In the genomic region with DNA sequence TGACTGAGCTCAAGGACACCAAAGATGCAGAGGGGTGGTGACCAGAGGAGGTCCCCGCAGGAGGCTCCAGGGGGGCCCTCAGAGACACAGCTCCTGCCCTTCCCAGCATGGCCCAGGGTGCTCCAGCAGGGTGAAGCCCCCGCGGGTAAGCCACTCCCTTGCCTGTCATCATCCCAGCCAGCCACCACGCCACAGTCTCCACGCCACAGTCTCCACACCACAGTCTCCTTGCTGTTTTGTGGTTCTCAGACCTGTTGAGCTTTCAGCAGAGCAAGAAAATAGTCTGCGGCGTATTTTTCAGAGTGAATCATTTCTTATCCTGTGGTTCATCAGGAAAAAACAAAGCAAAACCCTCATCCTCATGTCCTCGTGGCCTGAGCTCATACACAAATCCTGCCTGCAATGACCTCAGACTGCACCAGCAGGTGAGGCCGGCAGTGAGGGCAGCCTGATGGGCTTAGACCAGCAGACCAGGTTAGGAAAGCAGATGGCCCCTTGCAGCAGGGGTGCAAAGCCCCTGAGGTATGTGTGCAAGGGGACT, we compare ENCODE assay signal across 13 cellular contexts. TPM values are rescaled to one million over a fixed set of nuclear protein-coding genes. Genes with fewer than 3 reads are reported as not detected.
DNase-seq lines count a peak whose midpoint lies in the region; ATAC-seq, FAIRE-seq and TF ChIP-seq lines count a peak whose summit lies in the region.
"Had no signal": no experiment of that assay in that cellular context is flagged by ENCODE, and none has a peak within 500 bp of the region (broad histone marks: within the 10 kb centered on the region; RNA-seq: fewer than 3 reads in every experiment).

No MANE protein-coding gene starts in this region.

- no peaks in the 10 kb centered on the region for H3K79me2 ChIP-seq in H1 (ENCODE audit: control insufficient read depth in 1 of 2, insufficient read depth in 2 of 2, low read length in 2 of 2)

- no peaks in the 10 kb centered on the region for H3K9me3 Mint-ChIP-seq in activated T-cell treated with anti-CD3 and anti-CD28 coated beads, Interleukin-2, amount 50 U/mL, for 24 hours
- H3K9me3 Mint-ChIP-seq: neural progenitor cell had no signal

- no peak overlapping the region for H2AK5ac ChIP-seq in H1 (ENCODE audit: low read depth, low read length)

- no peaks in the 10 kb centered on the region for H3K23me2 ChIP-seq in H1 (ENCODE audit: low read depth, low read length)

- CTCF ChIA-PET in H1 (lab: Charles Lee; ENCODE audit: partially characterized antibody): interaction anchor here (0.6 to 1.5 kb wide), 8 partner anchors 8 to 98 kb away, joined by 3 to 4 read pairs (median 4); no protein-coding TSS in a partner anchor

- ATAC-seq in T-helper 17 cell: peak; percentile 64
- ATAC-seq in HG02678 (IDR thresholded peaks at IDR 0.05; ENCODE audit: unreplicated experiment): no peak
- no peak for ATAC-seq in HG03342 (IDR thresholded peaks at IDR 0.05; ENCODE audit: unreplicated experiment)

- no peak overlapping the region for H3K18ac ChIP-seq in H1 (ENCODE audit: extremely low read depth, low read length)

- H2AFZ ChIP-seq in H1 (ENCODE audit: low read length): no peak overlapping the region
- H2AFZ ChIP-seq: neural progenitor cell had no signal

- no peak for FAIRE-seq in H1 (lab: Jason Lieb, UNC)

- H3K23ac ChIP-seq in H1 (ENCODE audit: insufficient read length): no peak overlapping the region

- H3K9me3 ChIP-seq in T-helper 17 cell (ENCODE audit: control insufficient read depth, low read length, poor library complexity, severe bottlenecking) (no peaks in the 10 kb centered on the region), H1 (ENCODE audit: insufficient read depth in 2 of 2, low read depth in 1 of 2, low read length in 1 of 2) (no peaks in the 10 kb centered on the region)
- H3K9me3 ChIP-seq: ascending aorta had no signal

- H3K4ac ChIP-seq in H1 (replicated peaks; ENCODE audit: insufficient read length, low read depth, low read length): no peak overlapping the region

- H2BK12ac ChIP-seq in H1 (ENCODE audit: low read depth, low read length): no peak overlapping the region

- H3K4me3 ChIP-seq in H1 (ENCODE audit: extremely low read depth in 1 of 4, insufficient read depth in 2 of 4, low read depth in 3 of 4, low read length in 4 of 4): no peak overlapping the region
- H3K4me3 ChIP-seq: ascending aorta, neural progenitor cell had no signal

- no peak overlapping the region for H4K5ac ChIP-seq in H1 (ENCODE audit: insufficient read length, low read depth, low read length)

- H2BK5ac ChIP-seq in H1 (ENCODE audit: low read depth, low read length): no peak overlapping the region

- peak overlapping the region; percentile 2; the same call in 1 of the 2 replicates for H4K8ac ChIP-seq in H1 (ENCODE audit: extremely low read depth, insufficient read depth, low read length)

- H3K36me3 Mint-ChIP-seq in T-helper 17 cell (ENCODE audit: low read depth): no peaks in the 10 kb centered on the region
- no peaks in the 10 kb centered on the region for H3K36me3 Mint-ChIP-seq in activated T-cell treated with anti-CD3 and anti-CD28 coated beads, Interleukin-2, amount 50 U/mL, for 24 hours (ENCODE audit: low read depth)
- H3K36me3 Mint-ChIP-seq: neural progenitor cell had no signal

- H3K9ac ChIP-seq in H1 (replicated peaks in 1 of 4; ENCODE audit: extremely low read depth in 1 of 4, low read depth in 3 of 4, low read length in 3 of 4): no peak overlapping the region
- H3K9ac ChIP-seq: neural progenitor cell had no signal

- no peak for TF ChIP-seq EP300 in H1 (IDR thresholded peaks at IDR 0.05; ENCODE audit: borderline replicate concordance in 1 of 2, low read depth in 2 of 2, low read length in 2 of 2)

- peak overlapping the region; percentile 94 for H3K27ac Mint-ChIP-seq in T-helper 17 cell
- peak overlapping the region; percentile 55 for H3K27ac Mint-ChIP-seq in activated T-cell treated with anti-CD3 and anti-CD28 coated beads, Interleukin-2, amount 50 U/mL, for 24 hours
- H3K27ac Mint-ChIP-seq: neural progenitor cell had no signal

- no peaks in the 10 kb centered on the region for H3K4me1 ChIP-seq in H1 (replicated peaks in 1 of 4; ENCODE audit: control insufficient read depth in 3 of 4, insufficient read depth in 4 of 4, low read length in 3 of 4)
- H3K4me1 ChIP-seq: ascending aorta, neural progenitor cell had no signal

- H3K4me1 Mint-ChIP-seq in T-helper 17 cell: peaks cover 46% of the 10 kb centered on the region
- H3K4me1 Mint-ChIP-seq in activated T-cell treated with anti-CD3 and anti-CD28 coated beads, Interleukin-2, amount 50 U/mL, for 24 hours (ENCODE audit: low read depth): peaks cover 68% of the 10 kb centered on the region

- no peak overlapping the region for H2BK120ac ChIP-seq in H1 (replicated peaks; ENCODE audit: low read depth, low read length)

- no peak overlapping the region for H3K14ac ChIP-seq in H1 (ENCODE audit: insufficient read length)

- no peaks in the 10 kb centered on the region for H3K79me1 ChIP-seq in H1 (ENCODE audit: low read depth, low read length)

- TF ChIP-seq RAD21 in H1 (IDR thresholded peaks at IDR 0.05 in 1 of 2, conservative IDR thresholded peaks at IDR 0.05 in 1 of 2; ENCODE audit: low read depth in 2 of 2, low read length in 2 of 2): no peak

- no peak overlapping the region for H3K4me2 ChIP-seq in H1 (ENCODE audit: insufficient read depth in 1 of 2, low read depth in 2 of 2, low read length in 2 of 2)
- H3K4me2 ChIP-seq: neural progenitor cell had no signal

- peak in 2 of 3 donors; percentile 41 to 45 for DNase-seq in T-helper 17 cell
- DNase-seq in activated T-cell treated with anti-CD3 and anti-CD28 coated beads, Interleukin-2, amount 50 U/mL, for 24 hours: peak; percentile 59
- DNase-seq in H1 (ENCODE audit: low read depth in 1 of 2, low spot score in 2 of 2): no peak
- peak; percentile 34 to 36 for DNase-seq in stimulated activated CD8-positive, alpha-beta memory T cell treated with anti-CD3 and anti-CD28 coated beads, Interleukin-4, amount 100 ng/mL, for 1 hour (ENCODE audit: low read depth in 2 of 2, low spot score in 1 of 2)
- no peak for DNase-seq in middle frontal gyrus (ENCODE audit: extremely low spot score, low spot score)
- no peak for DNase-seq in RKO (ENCODE audit: low spot score)
- DNase-seq: hippocampal formation, NCI-H1436 treated with DMSO at 0.1 percent for 48 hours, substantia nigra had no signal

- POLR2A ChIA-PET in H1 (lab: Charles Lee; ENCODE audit: partially characterized antibody): interaction anchor here (0.5 kb wide), 1 partner anchor 9 kb away, joined by 3 read pairs; no protein-coding TSS in a partner anchor

- H3K36me3 ChIP-seq in H1 (ENCODE audit: control insufficient read depth in 2 of 4, insufficient read depth in 4 of 4, low read length in 3 of 4): no peaks in the 10 kb centered on the region
- H3K36me3 ChIP-seq: ascending aorta, neural progenitor cell had no signal

- H3K4me3 Mint-ChIP-seq in T-helper 17 cell: peak overlapping the region; percentile 36
- no peak overlapping the region for H3K4me3 Mint-ChIP-seq in activated T-cell treated with anti-CD3 and anti-CD28 coated beads, Interleukin-2, amount 50 U/mL, for 24 hours
- H3K4me3 Mint-ChIP-seq: neural progenitor cell had no signal

- H4K20me1 ChIP-seq in H1 (replicated peaks in 1 of 2; ENCODE audit: control insufficient read depth in 1 of 2, insufficient read depth in 2 of 2, low read length in 2 of 2): no peaks in the 10 kb centered on the region

- H3K27me3 ChIP-seq in H1 (replicated peaks in 1 of 4; ENCODE audit: control insufficient read depth in 3 of 4, extremely low read depth in 1 of 4, insufficient read depth in 3 of 4, low read length in 3 of 4): peaks cover 0 to 3% (median 1%) of the 10 kb centered on the region in 4 experiments; a peak in 1 of 7 replicates
- H3K27me3 ChIP-seq: ascending aorta, neural progenitor cell had no signal

- no peaks in the 10 kb centered on the region for H3K27me3 Mint-ChIP-seq in T-helper 17 cell
- no peaks in the 10 kb centered on the region for H3K27me3 Mint-ChIP-seq in activated T-cell treated with anti-CD3 and anti-CD28 coated beads, Interleukin-2, amount 50 U/mL, for 24 hours

- WGBS in H1 (ENCODE audit: extremely low coverage in 1 of 2, insufficient coverage in 1 of 2, insufficient read length in 1 of 2, insufficient replicate concordance in 2 of 2, low coverage in 1 of 2, low lambda C conversion rate in 2 of 2, missing lambda C conversion rate in 1 of 2), 2 experiments: 88% methylated on average over 9 of the region's 9 CpGs; no CpG with 5 or more reads in 1 of the 2 experiments

- TF ChIP-seq POLR2A in H1 (IDR thresholded peaks at IDR 0.05; ENCODE audit: control extremely low read depth in 1 of 2, low read depth in 2 of 2, low read length in 2 of 2): no peak

- H2BK15ac ChIP-seq in H1 (ENCODE audit: low read length): no peak overlapping the region

- H4K91ac ChIP-seq in H1 (replicated peaks; ENCODE audit: insufficient read length, low read length): no peak overlapping the region

- H3K27ac ChIP-seq in H1 (ENCODE audit: low read depth, low read length): no peak overlapping the region
- H3K27ac ChIP-seq: ascending aorta, neural progenitor cell had no signal

- H3K56ac ChIP-seq in H1 (replicated peaks; ENCODE audit: insufficient read length, low read depth, low read length): no peak overlapping the region

- H2BK20ac ChIP-seq in H1 (ENCODE audit: low read length): no peak overlapping the region

- no peak for TF ChIP-seq CTCF in H1 (IDR thresholded peaks at IDR 0.05; ENCODE audit: control extremely low read depth in 1 of 3, insufficient read depth in 1 of 3, low read depth in 1 of 3, low read length in 3 of 3)

TF ChIP-seq in H1, 55 proteins besides CTCF, POLR2A, EP300 and RAD21 (continues in another document):
- no peak for TF ChIP-seq BRCA1 (IDR thresholded peaks at IDR 0.05; ENCODE audit: low read depth, low read length)
- TF ChIP-seq NANOG (IDR thresholded peaks at IDR 0.05; ENCODE audit: insufficient read depth, low read depth, low read length, poor library complexity, severe bottlenecking): no peak
- TF ChIP-seq KDM5A (IDR thresholded peaks at IDR 0.05; ENCODE audit: low read length): no peak
- TF ChIP-seq SP4 (IDR thresholded peaks at IDR 0.05; ENCODE audit: low read length): no peak
- no peak for TF ChIP-seq CBX5 (IDR thresholded peaks at IDR 0.05; ENCODE audit: low read depth, low read length)
- TF ChIP-seq MAFK (IDR thresholded peaks at IDR 0.05; ENCODE audit: low read depth, low read length): no peak

RNA-seq across cellular contexts. Expression of gene ABCG1, which starts 25.7 kb away (rescaled TPM):
- 10 to 100 TPM; 43.4 to 75.0 TPM for total RNA-seq in T-helper 17 cell
- total RNA-seq in H1 (2021; fragmentation: NEBNext Ultra II Directional; extraction: Animal tissue kit (Norgen Biotek cat#: 25700)): 4.0 TPM in 2 replicates
- polyA plus RNA-seq in H1 (2011; rRNA removed): 2.1 and 3.8 TPM in 2 replicates
- 2.6 TPM for polyA plus RNA-seq in H1 (2011; cell fraction: cytosol; rRNA removed)
- polyA plus RNA-seq in H1 (2011; cell fraction: nucleus; rRNA removed): 5.8 TPM
- 1.7 to 2.7 TPM (median 2.3 TPM) in 4 replicates for polyA plus RNA-seq in H1 (2012, experiment 1 of 2)
- 2.4 TPM for polyA plus RNA-seq in H1 (2012, experiment 2 of 2)
- polyA plus RNA-seq in H1 (2013, experiment 1 of 2): 1.4 TPM
- 1.3 TPM for polyA plus RNA-seq in H1 (2013, experiment 2 of 2)
- polyA minus RNA-seq in H1 (2011; rRNA and poly(A)+ RNA removed): 3.7 and 4.0 TPM in 2 replicates
- 2.9 TPM for polyA minus RNA-seq in H1 (2011; cell fraction: cytosol; rRNA and poly(A)+ RNA removed)
- polyA minus RNA-seq in H1 (2011; cell fraction: nucleus; rRNA and poly(A)+ RNA removed): 3.6 TPM

Comparison
In these comparisons a context has a peak if more than half of its experiments do, and no peak if none do; other contexts are left out.
1. DNase-seq: peak in T-helper 17 cell (2 of 3), activated T-cell treated with anti-CD3 and anti-CD28 coated beads, Interleukin-2, amount 50 U/mL, for 24 hours (single experiment) and stimulated activated CD8-positive, alpha-beta memory T cell treated with anti-CD3 and anti-CD28 coated beads, Interleukin-4, amount 100 ng/mL, for 1 hour (2 of 2); none in H1 (0 of 2), middle frontal gyrus (single experiment) and RKO (single experiment).